ENCODE assay signal across 8 cellular contexts in the genomic region with DNA sequence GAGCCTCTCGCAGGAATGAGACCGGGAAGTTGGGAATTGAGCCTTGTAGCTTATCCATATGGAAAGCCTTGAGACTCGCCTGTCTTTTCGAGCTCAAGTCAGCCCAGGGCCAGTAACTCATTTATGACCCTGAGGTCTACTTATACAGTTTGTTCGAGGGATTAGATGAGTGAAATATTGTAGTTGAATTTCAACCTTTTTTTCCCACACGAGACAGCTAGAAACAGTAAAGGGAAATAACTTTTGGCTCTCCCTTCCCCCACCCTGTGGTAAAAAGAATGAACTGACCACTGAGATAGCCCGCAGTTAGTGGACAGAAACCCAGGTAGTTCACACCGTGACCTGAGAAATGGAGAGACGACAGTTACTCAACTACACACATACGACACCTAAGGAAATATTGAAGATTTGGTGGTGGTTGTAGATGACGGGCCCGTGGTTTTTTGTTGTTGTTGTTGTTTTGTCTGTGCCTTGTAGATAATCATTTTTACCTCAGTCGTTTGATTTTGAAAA. TPM values are rescaled to one million over a fixed set of nuclear protein-coding genes. Genes with fewer than 3 reads are reported as not detected.
DNase-seq lines count a peak whose midpoint lies in the region; ATAC-seq, FAIRE-seq and TF ChIP-seq lines count a peak whose summit lies in the region.

No MANE protein-coding gene starts in this region.

- peaks cover 18 to 27% of the 10 kb centered on the region in 2 experiments; a peak in 4 of 5 replicates for H3K4me1 ChIP-seq in K562 (replicated peaks in 1 of 2; ENCODE audit: control insufficient read depth in 2 of 2, insufficient read depth in 2 of 2, low read length in 2 of 2)
- peaks cover 24 to 30% of the 10 kb centered on the region in 2 donors for H3K4me1 ChIP-seq in thyroid gland

- DNase-seq in ELR (ENCODE audit: low read depth) (peak; percentile 70), MG63 (no peak), K562 (ENCODE audit: extremely low read depth in 1 of 4, low spot score in 3 of 4) (peak; percentile 21 to 67 (median 38)), left colon (no peak), thyroid gland (no peak)

- peak overlapping the region; percentile 91 to 100 for H3K9ac ChIP-seq in K562 (ENCODE audit: insufficient read depth in 1 of 2, low read depth in 2 of 2, low read length in 2 of 2)

- peak overlapping the region; percentile 79 for H2AFZ ChIP-seq in K562 (ENCODE audit: low read depth, low read length)

- peak in 2 of 3 experiments; percentile 4 to 16; a peak in 2 of 6 replicates for TF ChIP-seq CTCF in K562 (IDR thresholded peaks at IDR 0.05 in 2 of 3, conservative IDR thresholded peaks at IDR 0.05 in 1 of 3; ENCODE audit: insufficient read depth in 2 of 3, low read depth in 1 of 3, low read length in 3 of 3)
- no peak for TF ChIP-seq CTCF in thyroid gland (IDR thresholded peaks at IDR 0.05)

- ATAC-seq in K562 (peak; percentile 47), left colon (peak; percentile 26), GM21515 (IDR thresholded peaks at IDR 0.05; ENCODE audit: unreplicated experiment) (no peak), GM18502 (IDR thresholded peaks at IDR 0.05; ENCODE audit: poor library complexity, unreplicated experiment) (no peak), HG03571 (IDR thresholded peaks at IDR 0.05; ENCODE audit: unreplicated experiment) (no peak)

- H4K20me1 ChIP-seq in K562 (replicated peaks; ENCODE audit: control insufficient read depth, insufficient read depth, low read length), result peaks cover 13% of the 10 kb centered on the region; the same call in 1 of the 2 replicates

- in situ Hi-C loops in K562 (cut with MboI), result no loop called here

- peaks cover 40% of the 10 kb centered on the region for H3K36me3 ChIP-seq in MG63
- peaks cover 54% of the 10 kb centered on the region for H3K36me3 ChIP-seq in K562 (ENCODE audit: control insufficient read depth, insufficient read depth, low read length)
- no peaks in the 10 kb centered on the region for H3K36me3 ChIP-seq in thyroid gland

- no peaks in the 10 kb centered on the region for H3K27me3 ChIP-seq in MG63
- no peaks in the 10 kb centered on the region for H3K27me3 ChIP-seq in K562 (ENCODE audit: control insufficient read depth in 2 of 2, insufficient read depth in 2 of 2, low read length in 2 of 2)
- H3K27me3 ChIP-seq in thyroid gland, result no peaks in the 10 kb centered on the region

- intact Hi-C loops in K562 (cut with micrococcal nuclease) (loop anchor here (10.0 kb wide), 1 partner anchor 323 kb away; no protein-coding TSS in a partner anchor), left colon (cut with DNase I, micrococcal nuclease) (no loop called here), thyroid gland (cut with DNase I) (loop anchor here (10.0 kb wide), 1 partner anchor 253 kb away; the partner anchor contains the start of gene GOLM2)

- peak overlapping the region; percentile 85 for H3K4me2 ChIP-seq in K562 (ENCODE audit: insufficient read depth, low read length)

- WGBS in K562 (ENCODE audit: insufficient coverage, low coverage, missing lambda C conversion rate), result under 1% methylated on average over 13 of the region's 13 CpGs
- WGBS in thyroid gland, 2 donors, result 16 to 17% methylated on average over 12 to 13 of the region's 13 CpGs

- no peak for TF ChIP-seq EP300 in K562 (IDR thresholded peaks at IDR 0.05; ENCODE audit: low read length)

- H3K79me2 ChIP-seq in K562 (ENCODE audit: control insufficient read depth, insufficient read depth, low read length), result peaks cover 77% of the 10 kb centered on the region

- TF ChIP-seq RAD21 in K562 (CRISPR knock-in tag; conservative IDR thresholded peaks at IDR 0.05 in 1 of 2, IDR thresholded peaks at IDR 0.05 in 1 of 2), result no peak

- H3K9me3 ChIP-seq in MG63, result no peaks in the 10 kb centered on the region
- no peaks in the 10 kb centered on the region for H3K9me3 ChIP-seq in K562 (replicated peaks; ENCODE audit: control insufficient read depth, insufficient read depth, low read depth, low read length)
- H3K9me3 ChIP-seq in thyroid gland, result no peaks in the 10 kb centered on the region

- TF ChIP-seq POLR2A in K562 (conservative IDR thresholded peaks at IDR 0.05), result no peak
- TF ChIP-seq POLR2A in thyroid gland (IDR thresholded peaks at IDR 0.05), result no peak

- H3K9me1 ChIP-seq in K562 (ENCODE audit: control insufficient read depth, insufficient read depth, low read length), result no peaks in the 10 kb centered on the region

- POLR2A ChIA-PET in K562 (lab: Yijun Ruan, JAX), result interaction anchor here (0.5 to 2.4 kb wide), 8 partner anchors 9 to 647 kb away, joined by 3 to 26 read pairs (median 4); partner anchors contain the start of gene CTDSPL2

- peak; percentile 80 for FAIRE-seq in K562 (lab: Jason Lieb, UNC)

- peak overlapping the region; percentile 99 for H3K27ac ChIP-seq in K562 (ENCODE audit: extremely low read depth, low read depth, low read length)
- H3K27ac ChIP-seq in thyroid gland, result peak overlapping the region; percentile 85 to 99 (median 89)

- CTCF ChIA-PET in K562 (lab: Yijun Ruan, JAX; ENCODE audit: low intra/inter-chr PET ratio), result no interaction called here

- H3K4me3 ChIP-seq in MG63, result peak overlapping the region; percentile 97
- peak overlapping the region; percentile 99 for H3K4me3 ChIP-seq in K562
- H3K4me3 ChIP-seq in thyroid gland (replicated peaks in 1 of 3), result peak overlapping the region; percentile 89 to 94 (median 92)

- no TSS peak for BruUV-seq in K562 (replicated peaks; lab: Mats Ljungman, UMichigan)

TF ChIP-seq in K562, 482 proteins besides CTCF, POLR2A, EP300 and RAD21 (continues in another document):
- TF ChIP-seq L3MBTL2 (IDR thresholded peaks at IDR 0.05), result peak; percentile 38
- TF ChIP-seq NR2C2 (CRISPR knock-in tag; IDR thresholded peaks at IDR 0.05), result no peak
- no peak for TF ChIP-seq NR2C2 (tag; IDR thresholded peaks at IDR 0.05)
- peak; percentile 45; the same call in 1 of the 2 replicates for TF ChIP-seq SMARCA4 (IDR thresholded peaks at IDR 0.05)
- TF ChIP-seq CHD1 (IDR thresholded peaks at IDR 0.05; ENCODE audit: low read length), result no peak
- TF ChIP-seq BRD4 (IDR thresholded peaks at IDR 0.05), result 0 out of 2 replicates have a peak, but pooled peaks have one; percentile 14
- no peak for TF ChIP-seq ZBTB8A (IDR thresholded peaks at IDR 0.05; ENCODE audit: partially characterized antibody)
- no peak for TF ChIP-seq CBX3 (IDR thresholded peaks at IDR 0.05; ENCODE audit: borderline replicate concordance in 1 of 2, low read length in 2 of 2)
- TF ChIP-seq, protein P1, sequence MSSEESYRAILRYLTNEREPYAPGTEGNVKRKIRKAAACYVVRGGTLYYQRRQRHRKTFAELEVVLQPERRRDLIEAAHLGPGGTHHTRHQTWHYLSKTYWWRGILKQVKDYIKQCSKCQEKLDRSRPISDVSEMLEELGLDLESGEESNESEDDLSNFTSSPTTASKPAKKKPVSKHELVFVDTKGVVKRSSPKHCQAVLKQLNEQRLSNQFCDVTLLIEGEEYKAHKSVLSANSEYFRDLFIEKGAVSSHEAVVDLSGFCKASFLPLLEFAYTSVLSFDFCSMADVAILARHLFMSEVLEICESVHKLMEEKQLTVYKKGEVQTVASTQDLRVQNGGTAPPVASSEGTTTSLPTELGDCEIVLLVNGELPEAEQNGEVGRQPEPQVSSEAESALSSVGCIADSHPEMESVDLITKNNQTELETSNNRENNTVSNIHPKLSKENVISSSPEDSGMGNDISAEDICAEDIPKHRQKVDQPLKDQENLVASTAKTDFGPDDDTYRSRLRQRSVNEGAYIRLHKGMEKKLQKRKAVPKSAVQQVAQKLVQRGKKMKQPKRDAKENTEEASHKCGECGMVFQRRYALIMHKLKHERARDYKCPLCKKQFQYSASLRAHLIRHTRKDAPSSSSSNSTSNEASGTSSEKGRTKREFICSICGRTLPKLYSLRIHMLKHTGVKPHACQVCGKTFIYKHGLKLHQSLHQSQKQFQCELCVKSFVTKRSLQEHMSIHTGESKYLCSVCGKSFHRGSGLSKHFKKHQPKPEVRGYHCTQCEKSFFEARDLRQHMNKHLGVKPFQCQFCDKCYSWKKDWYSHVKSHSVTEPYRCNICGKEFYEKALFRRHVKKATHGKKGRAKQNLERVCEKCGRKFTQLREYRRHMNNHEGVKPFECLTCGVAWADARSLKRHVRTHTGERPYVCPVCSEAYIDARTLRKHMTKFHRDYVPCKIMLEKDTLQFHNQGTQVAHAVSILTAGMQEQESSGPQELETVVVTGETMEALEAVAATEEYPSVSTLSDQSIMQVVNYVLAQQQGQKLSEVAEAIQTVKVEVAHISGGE (CRISPR knock-in tag; IDR thresholded peaks at IDR 0.05), result no peak
- no peak for TF ChIP-seq ZBTB43 (CRISPR knock-in tag; IDR thresholded peaks at IDR 0.05)

RNA-seq across cellular contexts. Expression of gene EIF3J, which starts 0.8 kb away (rescaled TPM):
- total RNA-seq in MG63 (2014; rRNA removed; shearing (Covaris generic); ENCODE audit: low replicate concordance), result 123 and 157 TPM in 2 replicates
- total RNA-seq in K562 (2011; cell fraction: chromatin; rRNA removed; ENCODE audit: low replicate concordance), result 59.3 and 164 TPM in 2 replicates
- total RNA-seq in K562 (2011; cell fraction: nucleolus; rRNA removed), result 30.7 and 36.6 TPM in 2 replicates
- 61.7 and 80.6 TPM in 2 replicates for total RNA-seq in K562 (2011; cell fraction: nucleoplasm; rRNA removed)
- total RNA-seq in K562 (2014; rRNA removed) (80.7 and 85.0 TPM in 2 replicates), K562 (2014; rRNA removed; fragmentation: Illumina TruSeq; extraction: Trizol) (151 and 171 TPM in 2 replicates), K562 (2015; rRNA removed; fragmentation: Illumina TruSeq; extraction: Trizol) (146 and 164 TPM in 2 replicates), K562 (2021) (150 and 153 TPM in 2 replicates), left colon (10 to 100 TPM; 49.1 to 60.2 TPM), thyroid gland (10 to 100 TPM; 36.7 to 50.7 (median 39.3) TPM)
- polyA plus RNA-seq in K562 (2011; rRNA removed) (152 and 217 TPM in 2 replicates), K562 (2014; fragmentation: Illumina TruSeq; extraction: Trizol) (192 and 215 TPM in 2 replicates), K562 (2014; fragmentation: Nextera tagmentation; extraction: Ambion mirVana) (10 to 100 TPM; 44.2 to 48.4 TPM), K562 (2014; rRNA removed) (111 and 150 TPM in 2 replicates)
- polyA plus RNA-seq in K562 (2011; cell fraction: cytosol; rRNA removed), result 38.7 and 77.9 TPM in 2 replicates
- 25.5 and 42.4 TPM in 2 replicates for polyA plus RNA-seq in K562 (2011; cell fraction: nucleus; rRNA removed)
- 150 and 152 TPM in 2 replicates for polyA plus RNA-seq in K562 (2012)
- polyA minus RNA-seq in K562 (2011; rRNA and poly(A)+ RNA removed), result 184 and 187 TPM in 2 replicates
- 46.2 and 66.9 TPM in 2 replicates for polyA minus RNA-seq in K562 (2011; cell fraction: cytosol; rRNA and poly(A)+ RNA removed)
- 17.0 and 31.5 TPM in 2 replicates for polyA minus RNA-seq in K562 (2011; cell fraction: nucleus; rRNA and poly(A)+ RNA removed)

Comparison
In these comparisons a context has a peak if more than half of its experiments do, and no peak if none do; other contexts are left out.
1. DNase-seq: peak in ELR (single experiment) and K562 (4 of 4); none in MG63 (single experiment), left colon (0 of 2) and thyroid gland (0 of 2).
2. ATAC-seq: peak in K562 (single experiment) and left colon (single experiment); none in GM21515 (single experiment), GM18502 (single experiment) and HG03571 (single experiment).
3. CTCF ChIP-seq: peak in K562 (2 of 3); none in thyroid gland (0 of 6).
4. intact Hi-C loops: an anchor here in K562 (10.0 kb wide) and thyroid gland (10.0 kb wide); none called in left colon.
5. Peak in every context shown above with its lines, with median percentiles within 50 percentile points of each other: H3K4me3 ChIP-seq.